In genomic region chr15:29103825-29104565, GRCh38 we compare ENCODE assay signal across 8 cellular contexts.
DNase-seq lines count a peak whose midpoint lies in the region; ATAC-seq and TF ChIP-seq lines count a peak whose summit lies in the region.

No MANE protein-coding gene starts in this region.

- no peaks in the 10 kb centered on the region for H3K79me2 ChIP-seq in GM23248 (ENCODE audit: insufficient read depth)

- H3K4me3 ChIP-seq in GM23248 (peak overlapping the region; percentile 61), Peyer's patch (peak overlapping the region in 3 of 4 donors; percentile 14 to 40 (median 35)), adipocyte (ENCODE audit: low read length) (peak overlapping the region; percentile 66), right cardiac atrium (ENCODE audit: low read length) (peak overlapping the region; percentile 16)

- H3K4me2 ChIP-seq in GM23248 (ENCODE audit: unreplicated experiment), result peak overlapping the region; percentile 72

- peak; percentile 83 for DNase-seq in Ammon's horn (ENCODE audit: low spot score)
- peak; percentile 90 for DNase-seq in GM23248
- DNase-seq in Peyer's patch, result peak; percentile 26 to 72 (median 55)
- peak; percentile 90 for DNase-seq in adipocyte (ENCODE audit: low read depth)
- DNase-seq in right cardiac atrium, result peak; percentile 77 to 89 (median 89)
- peak; percentile 97 for DNase-seq in retina
- DNase-seq in NCI-H2029 (lab: John Stamatoyannopoulos, UW), result no peak

- no peaks in the 10 kb centered on the region for H4K20me1 ChIP-seq in GM23248 (ENCODE audit: insufficient read depth)

- peak; percentile 17 to 56 (median 47) for TF ChIP-seq CTCF in Peyer's patch (IDR thresholded peaks at IDR 0.05)

- in situ Hi-C loops in GM23248 (cut with MboI), result no loop called here

- H2AFZ ChIP-seq in GM23248, result peak overlapping the region; percentile 59

- H3K36me3 ChIP-seq in GM23248 (ENCODE audit: low read depth), result no peaks in the 10 kb centered on the region
- H3K36me3 ChIP-seq in Peyer's patch, result no peaks in the 10 kb centered on the region
- H3K36me3 ChIP-seq in adipocyte (ENCODE audit: control insufficient read depth, insufficient read depth, low read length, severe bottlenecking), result no peaks in the 10 kb centered on the region

- no peaks in the 10 kb centered on the region for H3F3A ChIP-seq in GM23248 (ENCODE audit: insufficient read depth)

- ATAC-seq in right cardiac atrium (peak; percentile 87 to 93), HG03571 (IDR thresholded peaks at IDR 0.05; ENCODE audit: unreplicated experiment) (no peak)

- H3K9ac ChIP-seq in GM23248 (peak overlapping the region; percentile 57), adipocyte (ENCODE audit: low read length) (peak overlapping the region; percentile 39)

- H3K27me3 ChIP-seq in GM23248 (replicated peaks; ENCODE audit: insufficient read depth) (no peaks in the 10 kb centered on the region; the same call in 1 of the 2 replicates), Peyer's patch (no peaks in the 10 kb centered on the region), adipocyte (replicated peaks; ENCODE audit: control insufficient read depth, insufficient read depth, low read length) (peaks cover 9% of the 10 kb centered on the region), right cardiac atrium (ENCODE audit: control insufficient read depth, insufficient read depth) (no peaks in the 10 kb centered on the region)

- intact Hi-C loops in right cardiac atrium (cut with DNase I), result no loop called here

- 25 to 26% methylated on average over 44 to 47 of the region's 47 CpGs for WGBS in GM23248 (ENCODE audit: low coverage in 1 of 2, low lambda C conversion rate in 2 of 2, missing lambda C conversion rate in 2 of 2), 2 experiments
- WGBS in right cardiac atrium, result 29% methylated on average over 47 of the region's 47 CpGs

- no peak overlapping the region for H3K27ac ChIP-seq in GM23248
- peak overlapping the region in 1 of 4 donors; percentile 21 for H3K27ac ChIP-seq in Peyer's patch
- no peak overlapping the region for H3K27ac ChIP-seq in right cardiac atrium (ENCODE audit: low read length)

- H3K4me1 ChIP-seq in GM23248 (ENCODE audit: insufficient read depth), result no peaks in the 10 kb centered on the region
- peaks cover 0 to 8% (median 0%) of the 10 kb centered on the region in 4 donors for H3K4me1 ChIP-seq in Peyer's patch
- H3K4me1 ChIP-seq in adipocyte (ENCODE audit: control insufficient read depth, insufficient read depth, low read length), result no peaks in the 10 kb centered on the region
- H3K4me1 ChIP-seq in right cardiac atrium (ENCODE audit: control insufficient read depth, insufficient read depth, low read length), result no peaks in the 10 kb centered on the region

- H3K9me3 ChIP-seq in GM23248 (ENCODE audit: low read depth), result no peaks in the 10 kb centered on the region
- H3K9me3 ChIP-seq in Peyer's patch, result no peaks in the 10 kb centered on the region
- H3K9me3 ChIP-seq in adipocyte (ENCODE audit: control insufficient read depth, low read length), result no peaks in the 10 kb centered on the region
- H3K9me3 ChIP-seq in right cardiac atrium (ENCODE audit: control insufficient read depth, low read length), result no peaks in the 10 kb centered on the region

- TF ChIP-seq POLR2A in Peyer's patch (IDR thresholded peaks at IDR 0.05), result no peak

- no peaks in the 10 kb centered on the region for H3K9me2 ChIP-seq in GM23248 (ENCODE audit: insufficient read depth)

Comparison
In these comparisons a context has a peak if more than half of its experiments do, and no peak if none do; other contexts are left out.
1. H3K4me3 ChIP-seq: peak in every context shown above with its lines; median percentile 66 in adipocyte; 61 in GM23248; 35 in Peyer's patch; 16 in right cardiac atrium.